13 cellular contexts compared by ENCODE assay signal in genomic region chr12:95605087-95605486, GRCh38. TPM values are rescaled to one million over a fixed set of nuclear protein-coding genes. Genes with fewer than 3 reads are reported as not detected.
A peak's percentile ranks its signal among the peaks of the same experiment; 100 is the strongest.
DNase-seq lines count a peak whose midpoint lies in the region; ATAC-seq and TF ChIP-seq lines count a peak whose summit lies in the region.
"Had no signal": no experiment of that assay in that cellular context is flagged by ENCODE, and none has a peak within 500 bp of the region (broad histone marks: within the 10 kb centered on the region; RNA-seq: fewer than 3 reads in every experiment).

No MANE protein-coding gene starts in this region.

- H4K20me1 ChIP-seq in mammary epithelial cell (ENCODE audit: insufficient read depth, low read length) = no peaks in the 10 kb centered on the region

- H3K4me1 Mint-ChIP-seq in endothelial cell (ENCODE audit: unreplicated experiment) = peaks cover 3% of the 10 kb centered on the region

- ATAC-seq in activated naive CD4-positive, alpha-beta T cell treated with anti-CD3 and anti-CD28 coated beads, Interleukin-2, amount 50 U/mL, for 72 hours = no peak

- in situ Hi-C loops in mammary epithelial cell (cut with MboI; ENCODE audit: low sequenced_read_pairs in 2 of 2) = no loop called here

- no peaks in the 10 kb centered on the region for H3K79me2 ChIP-seq in mammary epithelial cell (ENCODE audit: insufficient read depth, low read length)

- H3K27ac ChIP-seq in mammary epithelial cell (ENCODE audit: insufficient read depth, low read depth, low read length) = no peak overlapping the region
- H3K27ac ChIP-seq: testis had no signal

- no peaks in the 10 kb centered on the region for H3K9me3 Mint-ChIP-seq in activated naive CD4-positive, alpha-beta T cell treated with anti-CD3 and anti-CD28 coated beads, Interleukin-2, amount 50 U/mL, for 72 hours
- no peaks in the 10 kb centered on the region for H3K9me3 Mint-ChIP-seq in endothelial cell (ENCODE audit: unreplicated experiment)
- H3K9me3 Mint-ChIP-seq: natural killer cell treated with Interleukin-12 subunit alpha and Interleukin-12 subunit beta and Interleukin-15 and Interleukin-18, amount 100 ng/mL, for 72 hours had no signal

- 10% methylated on average over 2 of the region's 2 CpGs for WGBS in mammary epithelial cell (ENCODE audit: low coverage, missing lambda C conversion rate)

- peak; percentile 77 for DNase-seq in EL
- peak; percentile 68 for DNase-seq in LoVo (ENCODE audit: low spot score)
- DNase-seq in mammary epithelial cell = peak; percentile 74
- DNase-seq in lung microvascular endothelial cell (ENCODE audit: low read depth in 2 of 2) = peak; percentile 57 to 96
- DNase-seq in activated naive CD4-positive, alpha-beta T cell treated with anti-CD3 and anti-CD28 coated beads, Interleukin-2, amount 50 U/mL, for 72 hours (ENCODE audit: low spot score in 2 of 2) = no peak
- DNase-seq in NCI-H146 (lab: John Stamatoyannopoulos, UW) = no peak
- no peak for DNase-seq in endothelial cell (ENCODE audit: low spot score)
- no peak for DNase-seq in T-helper 1 cell
- DNase-seq: left cardiac atrium, NCI-H524, testis had no signal

- H2AFZ ChIP-seq in mammary epithelial cell (ENCODE audit: low read depth, low read length) = no peak overlapping the region

- H3K27me3 ChIP-seq in mammary epithelial cell (ENCODE audit: insufficient read depth, low read length) = no peaks in the 10 kb centered on the region
- H3K27me3 ChIP-seq: gastroesophageal sphincter, testis had no signal

- no peaks in the 10 kb centered on the region for H3K36me3 ChIP-seq in mammary epithelial cell (ENCODE audit: insufficient read depth, low read length)
- H3K36me3 ChIP-seq: gastroesophageal sphincter had no signal

- no TSS peak for BruUV-seq in mammary epithelial cell (replicated peaks; lab: Mats Ljungman, UMichigan)

- H3K4me3 ChIP-seq in mammary epithelial cell (replicated peaks in 1 of 3; ENCODE audit: insufficient read depth in 1 of 3, low read depth in 2 of 3, low read length in 3 of 3) = no peak overlapping the region
- H3K4me3 ChIP-seq: gastroesophageal sphincter, testis had no signal

- no peak overlapping the region for H3K4me3 Mint-ChIP-seq in endothelial cell (ENCODE audit: unreplicated experiment)
- H3K4me3 Mint-ChIP-seq: natural killer cell treated with Interleukin-12 subunit alpha and Interleukin-12 subunit beta and Interleukin-15 and Interleukin-18, amount 100 ng/mL, for 72 hours had no signal

- H3K36me3 Mint-ChIP-seq in activated naive CD4-positive, alpha-beta T cell treated with anti-CD3 and anti-CD28 coated beads, Interleukin-2, amount 50 U/mL, for 72 hours = no peaks in the 10 kb centered on the region
- H3K36me3 Mint-ChIP-seq in endothelial cell (ENCODE audit: low read depth, unreplicated experiment) = no peaks in the 10 kb centered on the region
- H3K36me3 Mint-ChIP-seq: natural killer cell treated with Interleukin-12 subunit alpha and Interleukin-12 subunit beta and Interleukin-15 and Interleukin-18, amount 100 ng/mL, for 72 hours had no signal

- TF ChIP-seq CTCF in mammary epithelial cell (conservative IDR thresholded peaks at IDR 0.05 in 1 of 2, IDR thresholded peaks at IDR 0.05 in 1 of 2; ENCODE audit: extremely low read depth in 1 of 2, insufficient read depth in 1 of 2, low read depth in 1 of 2, low read length in 2 of 2) (no peak), endothelial cell (IDR thresholded peaks at IDR 0.05; ENCODE audit: unreplicated experiment) (no peak)

- CTCF ChIA-PET in mammary epithelial cell (lab: Charles Lee; ENCODE audit: low non-redundant PET) = no interaction called here

- no peaks in the 10 kb centered on the region for H3K27me3 Mint-ChIP-seq in endothelial cell (ENCODE audit: unreplicated experiment)

- peaks cover 12% of the 10 kb centered on the region for H3K4me1 ChIP-seq in mammary epithelial cell (ENCODE audit: insufficient read depth, low read length)

- intact Hi-C loops in mammary epithelial cell (cut with micrococcal nuclease) = no loop called here

- H3K4me2 ChIP-seq in mammary epithelial cell (ENCODE audit: insufficient read depth, low read depth, low read length) = peak overlapping the region; percentile 25

- H3K9ac ChIP-seq in mammary epithelial cell (ENCODE audit: insufficient read depth, low read length) = no peak overlapping the region

- H3K9me3 ChIP-seq in mammary epithelial cell (replicated peaks; ENCODE audit: insufficient read depth, low read length) = no peaks in the 10 kb centered on the region
- H3K9me3 ChIP-seq: gastroesophageal sphincter, testis had no signal

- no peak overlapping the region for H3K27ac Mint-ChIP-seq in activated naive CD4-positive, alpha-beta T cell treated with anti-CD3 and anti-CD28 coated beads, Interleukin-2, amount 50 U/mL, for 72 hours
- no peak overlapping the region for H3K27ac Mint-ChIP-seq in endothelial cell (ENCODE audit: unreplicated experiment)
- H3K27ac Mint-ChIP-seq: natural killer cell treated with Interleukin-12 subunit alpha and Interleukin-12 subunit beta and Interleukin-15 and Interleukin-18, amount 100 ng/mL, for 72 hours had no signal

- dilution Hi-C loops in mammary epithelial cell (cut with HindIII; ENCODE audit: low sequenced_read_pairs) = loop anchor here (25.0 kb wide), 1 partner anchor 232 kb away; no protein-coding TSS in a partner anchor

RNA-seq across cellular contexts. Expression of gene USP44, which starts 53.8 kb away (rescaled TPM):
- total RNA-seq in mammary epithelial cell = under 1 TPM in 1 of 2 donors, not detected in 1; 0.67 TPM
- polyA plus RNA-seq in mammary epithelial cell = 0.03 TPM
- not detected for polyA minus RNA-seq in mammary epithelial cell
- total RNA-seq in lung microvascular endothelial cell = 0.87 and 1.8 TPM in 2 replicates
- total RNA-seq in activated naive CD4-positive, alpha-beta T cell treated with anti-CD3 and anti-CD28 coated beads, Interleukin-2, amount 50 U/mL, for 72 hours = 1 to 10 TPM; 3.2 to 6.0 TPM
- 10.4 TPM for total RNA-seq in endothelial cell (ENCODE audit: unreplicated experiment)

Comparison
In these comparisons a context has a peak if more than half of its experiments do, and no peak if none do; other contexts are left out.
1. DNase-seq: peak in EL (single experiment), LoVo (single experiment), mammary epithelial cell (single experiment) and lung microvascular endothelial cell (2 of 2); none in activated naive CD4-positive, alpha-beta T cell treated with anti-CD3 and anti-CD28 coated beads, Interleukin-2, amount 50 U/mL, for 72 hours (0 of 2), NCI-H146 (single experiment), endothelial cell (single experiment) and T-helper 1 cell (0 of 5).